Comparison of ENCODE assay signal across 24 cellular contexts in genomic region chrX:33045245-33045644, GRCh38.
"Had no signal": no experiment of that assay in that cellular context is flagged by ENCODE, and none has a peak within 500 bp of the region (broad histone marks: within the 10 kb centered on the region; RNA-seq: fewer than 3 reads in every experiment).

No MANE protein-coding gene starts in this region.

- H3K4me3 ChIP-seq: MG63, Peyer's patch, SJCRH30 had no signal

- H3K27me3 ChIP-seq: MG63, Peyer's patch, SJCRH30 had no signal

- DNase-seq: activated CD4-positive, alpha-beta memory T cell treated with anti-CD3 and anti-CD28 coated beads, Interleukin-2, amount 10 ng/mL, durations not matched to agents 7 days and 5 days; activated CD4-positive, alpha-beta T cell treated with anti-CD3 and anti-CD28 coated beads for 36 hours; activated CD4-positive, alpha-beta T cell treated with anti-CD3 and anti-CD28 coated beads, Interleukin-2, amount 50 U/mL, for 1 hour; activated gamma-delta T cell; activated naive CD4-positive, alpha-beta T cell treated with anti-CD3 and anti-CD28 coated beads for 36 hours; activated T-cell treated with anti-CD3 and anti-CD28 coated beads for 4 hours; activated T-cell treated with anti-CD3 and anti-CD28 coated beads, Interleukin-2, amount 50 U/mL, for 48 hours; amygdala; MG63; MV-4-11; NCI-H1092 treated with DMSO at 0.1 percent for 48 hours; NCI-H1417 treated with DMSO at 0.1 percent for 48 hours; NCI-H1694; NCI-H2081; NCI-H446; NCI-H524; NCI-H748 treated with DMSO at 0.1 percent for 48 hours; Peyer's patch; Right ventricle myocardium superior; SJCRH30; SK-N-SH; T-helper 1 cell had no signal

- H3K4me1 ChIP-seq: Peyer's patch, SJCRH30 had no signal

- H3K9ac ChIP-seq: SK-N-SH had no signal

- H3K4me2 ChIP-seq: SK-N-SH had no signal

- H3K9me3 ChIP-seq: MG63, Peyer's patch, SJCRH30, SK-N-SH had no signal

- H3K9me2 ChIP-seq: SK-N-SH had no signal

- H3K36me3 ChIP-seq: MG63, Peyer's patch, SJCRH30 had no signal

- H3K27ac ChIP-seq: Peyer's patch, RWPE1, SJCRH30, VCaP had no signal
